Comparison of ENCODE assay signal across 18 cellular contexts in genomic region chr17:45451131-45451530, GRCh38. TPM values are rescaled to one million over a fixed set of nuclear protein-coding genes. Genes with fewer than 3 reads are reported as not detected.
DNase-seq lines count a peak whose midpoint lies in the region; ATAC-seq and TF ChIP-seq lines count a peak whose summit lies in the region.
"Had no signal": no experiment of that assay in that cellular context is flagged by ENCODE, and none has a peak within 500 bp of the region (broad histone marks: within the 10 kb centered on the region; RNA-seq: fewer than 3 reads in every experiment).

No MANE protein-coding gene starts in this region.

- no peak for ATAC-seq in GM19351 (IDR thresholded peaks at IDR 0.05; ENCODE audit: unreplicated experiment)
- ATAC-seq: activated CD8-positive, alpha-beta memory T cell treated with anti-CD3 and anti-CD28 coated beads, Interleukin-2, amount 10 ng/mL, durations not matched to agents 7 days and 5 days had no signal

- H3K9me3 ChIP-seq in Loucy (ENCODE audit: insufficient read depth, low read depth, low read length) (no peaks in the 10 kb centered on the region), sigmoid colon (no peaks in the 10 kb centered on the region)
- H3K9me3 ChIP-seq: left ventricle myocardium inferior had no signal

- no peaks in the 10 kb centered on the region for H3K79me2 ChIP-seq in Loucy (ENCODE audit: insufficient read depth, low read length)

- DNase-seq in NCI-H82 (lab: John Stamatoyannopoulos, UW), result peak; percentile 15
- no peak for DNase-seq in NCI-H82 treated with DMSO at 0.1 percent for 48 hours (lab: John Stamatoyannopoulos, UW; ENCODE audit: unreplicated experiment)
- DNase-seq in choroid plexus epithelial cell (ENCODE audit: low read depth), result no peak
- peak; percentile 52 for DNase-seq in sigmoid colon
- DNase-seq in stimulated activated CD4-positive, alpha-beta T cell treated with anti-CD3 and anti-CD28 coated beads, Interleukin-4, amount 100 ng/mL, for 24 hours, result no peak
- no peak for DNase-seq in activated naive CD4-positive, alpha-beta T cell (lab: John Stamatoyannopoulos, UW)
- DNase-seq: activated CD8-positive, alpha-beta memory T cell treated with anti-CD3 and anti-CD28 coated beads, Interleukin-2, amount 10 ng/mL, durations not matched to agents 7 days and 5 days; activated naive CD4-positive, alpha-beta T cell treated with Interleukin-2 at 50 U/mL for 16 hours; CD4-positive, CD25-positive, alpha-beta regulatory T cell; EL; left ventricle myocardium inferior; naive thymus-derived CD8-positive, alpha-beta T cell; NCI-H1105 treated with DMSO at 0.1 percent for 48 hours; NCI-H226; OCI-M1 had no signal

- 76 to 82% methylated on average over 8 of the region's 8 CpGs for WGBS in sigmoid colon, 2 donors

- H4K20me1 ChIP-seq in Loucy (ENCODE audit: insufficient read depth, low read length, poor library complexity, severe bottlenecking), result no peaks in the 10 kb centered on the region

- no peak overlapping the region for H3K4me3 ChIP-seq in Loucy (ENCODE audit: low read length, poor library complexity, severe bottlenecking)
- no peak overlapping the region for H3K4me3 ChIP-seq in choroid plexus epithelial cell (ENCODE audit: low read depth, low read length)
- H3K4me3 ChIP-seq in sigmoid colon, result no peak overlapping the region
- H3K4me3 ChIP-seq: left ventricle myocardium inferior had no signal

- H3K9ac ChIP-seq in Loucy (ENCODE audit: low read depth, low read length, poor library complexity, severe bottlenecking), result no peak overlapping the region

- TF ChIP-seq CTCF in Loucy (conservative IDR thresholded peaks at IDR 0.05; ENCODE audit: low read length) (peak; percentile 45; the same call in 1 of the 2 replicates), choroid plexus epithelial cell (conservative IDR thresholded peaks at IDR 0.05; ENCODE audit: low read depth, low read length) (peak; percentile 18), sigmoid colon (IDR thresholded peaks at IDR 0.05) (no peak)

- no peak overlapping the region for H2AFZ ChIP-seq in Loucy (ENCODE audit: low read length)

- no peak for TF ChIP-seq POLR2A in sigmoid colon (IDR thresholded peaks at IDR 0.05)

- H3K36me3 ChIP-seq in Loucy (ENCODE audit: insufficient read depth, low read length) (no peaks in the 10 kb centered on the region), sigmoid colon (peaks cover 0 to 55% (median 5%) of the 10 kb centered on the region in 4 donors)

- H3K27ac ChIP-seq in sigmoid colon, result no peak overlapping the region
- H3K27ac ChIP-seq: 22Rv1, left ventricle myocardium inferior had no signal

- intact Hi-C loops in sigmoid colon (cut with DNase I), result no loop called here

- H3K4me2 ChIP-seq in Loucy (ENCODE audit: low read depth, low read length, poor library complexity, severe bottlenecking), result no peak overlapping the region

- H3K27me3 ChIP-seq in Loucy (ENCODE audit: insufficient read depth, low read length, poor library complexity, severe bottlenecking) (no peaks in the 10 kb centered on the region), sigmoid colon (no peaks in the 10 kb centered on the region)

- no peaks in the 10 kb centered on the region for H3K9me2 ChIP-seq in Loucy (replicated peaks; ENCODE audit: low read depth, low read length)

- H3K4me1 ChIP-seq in Loucy (ENCODE audit: insufficient read depth, low read length, poor library complexity, severe bottlenecking) (peaks cover 9% of the 10 kb centered on the region), sigmoid colon (no peaks in the 10 kb centered on the region)

- no peaks in the 10 kb centered on the region for H3F3A ChIP-seq in Loucy (ENCODE audit: low read depth)

- no peak for TF ChIP-seq EP300 in sigmoid colon (IDR thresholded peaks at IDR 0.05)

RNA-seq across cellular contexts. Expression of gene ARHGAP27, which starts 18.5 kb away (rescaled TPM):
- total RNA-seq in sigmoid colon, result 10 to 100 TPM in 1 of 4 donors, 1 to 10 TPM in 3; 9.1 to 16.6 (median 9.5) TPM
- polyA plus RNA-seq in sigmoid colon, result 100 to 1,000 TPM in 1 of 3 donors, 10 to 100 TPM in 2; 40.8 to 144 (median 59.4) TPM

RNA-seq across cellular contexts. Expression of gene PLEKHM1, which starts 39.4 kb away (rescaled TPM):
- total RNA-seq in sigmoid colon, result 10 to 100 TPM; 19.3 to 43.4 (median 29.9) TPM
- polyA plus RNA-seq in sigmoid colon, result 10 to 100 TPM; 17.4 to 28.7 (median 19.0) TPM

Comparison
In these comparisons a context has a peak if more than half of its experiments do, and no peak if none do; other contexts are left out.
1. DNase-seq: peak in NCI-H82 (single experiment) and sigmoid colon (single experiment); none in NCI-H82 treated with DMSO at 0.1 percent for 48 hours (single experiment), choroid plexus epithelial cell (single experiment), stimulated activated CD4-positive, alpha-beta T cell treated with anti-CD3 and anti-CD28 coated beads, Interleukin-4, amount 100 ng/mL, for 24 hours (single experiment) and activated naive CD4-positive, alpha-beta T cell (0 of 4).
2. CTCF ChIP-seq: peak in Loucy (single experiment) and choroid plexus epithelial cell (single experiment); none in sigmoid colon (0 of 4).